Comparison of ENCODE assay signal across 17 cellular contexts in the genomic region with DNA sequence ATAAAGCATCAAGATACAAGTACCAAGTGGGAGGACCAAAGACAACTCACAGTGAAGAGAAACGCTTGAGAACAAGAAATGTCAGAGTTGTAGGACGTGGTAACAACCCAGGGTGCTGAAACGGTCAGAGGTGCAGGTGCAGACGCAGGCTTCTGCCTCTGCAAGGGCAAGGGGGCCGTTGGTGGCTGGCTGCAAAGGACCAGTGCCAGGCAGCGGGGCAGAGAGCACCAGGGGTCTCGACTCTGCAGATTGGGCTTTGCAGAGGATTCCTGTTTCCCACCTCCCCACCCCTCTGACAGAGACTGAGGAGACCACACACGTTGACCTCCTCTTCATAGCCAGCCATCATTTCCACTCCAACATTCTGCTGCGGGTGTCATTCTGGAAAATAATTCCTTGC.
"Had no signal": no experiment of that assay in that cellular context is flagged by ENCODE, and none has a peak within 500 bp of the region (broad histone marks: within the 10 kb centered on the region; RNA-seq: fewer than 3 reads in every experiment).

No MANE protein-coding gene starts in this region.

- H3K4me3 Mint-ChIP-seq: activated B cell treated with CpG ODN at 0.5 μM for 24 hours; activated CD4-positive, alpha-beta memory T cell treated with anti-CD3 and anti-CD28 coated beads for 36 hours; activated CD8-positive, alpha-beta memory T cell treated with anti-CD3 and anti-CD28 coated beads, Interleukin-2, amount 10 ng/mL, durations not matched to agents 7 days and 5 days; activated naive CD8-positive, alpha-beta T cell; naive thymus-derived CD4-positive, alpha-beta T cell had no signal

- H3K9me3 Mint-ChIP-seq: activated B cell treated with CpG ODN at 0.5 μM for 24 hours; activated CD4-positive, alpha-beta memory T cell treated with anti-CD3 and anti-CD28 coated beads for 36 hours; naive thymus-derived CD4-positive, alpha-beta T cell had no signal

- H3K27ac ChIP-seq: upper lobe of right lung had no signal

- H3K36me3 ChIP-seq: colonic mucosa had no signal

- H3K27ac Mint-ChIP-seq: activated B cell treated with CpG ODN at 0.5 μM for 24 hours; activated CD4-positive, alpha-beta memory T cell treated with anti-CD3 and anti-CD28 coated beads for 36 hours; activated CD8-positive, alpha-beta memory T cell treated with anti-CD3 and anti-CD28 coated beads, Interleukin-2, amount 10 ng/mL, durations not matched to agents 7 days and 5 days; activated naive CD8-positive, alpha-beta T cell had no signal

- DNase-seq: activated B cell treated with CpG ODN at 0.5 μM for 24 hours; activated CD4-positive, alpha-beta memory T cell treated with anti-CD3 and anti-CD28 coated beads for 36 hours; activated CD4-positive, alpha-beta T cell treated with anti-CD3 and anti-CD28 coated beads for 4 hours; activated CD8-positive, alpha-beta memory T cell treated with anti-CD3 and anti-CD28 coated beads, Interleukin-2, amount 10 ng/mL, durations not matched to agents 7 days and 5 days; body of pancreas; caudate nucleus; colonic mucosa; mesenchymal stem cell; naive thymus-derived CD4-positive, alpha-beta T cell; stimulated activated naive CD8-positive, alpha-beta T cell treated with anti-CD3 and anti-CD28 coated beads, Interleukin-15, Interleukin-2, amounts not matched to agents 100 U/mL and 50 U/mL, for 24 hours; SW 1271; T-helper 2 cell; upper lobe of right lung had no signal

- H3K27me3 Mint-ChIP-seq: activated B cell treated with CpG ODN at 0.5 μM for 24 hours; activated CD4-positive, alpha-beta memory T cell treated with anti-CD3 and anti-CD28 coated beads for 36 hours; activated naive CD8-positive, alpha-beta T cell; naive thymus-derived CD4-positive, alpha-beta T cell had no signal

- H3K36me3 Mint-ChIP-seq: activated CD4-positive, alpha-beta memory T cell treated with anti-CD3 and anti-CD28 coated beads for 36 hours; activated naive CD8-positive, alpha-beta T cell had no signal

- H3K27me3 ChIP-seq: body of pancreas, colonic mucosa, pancreas, upper lobe of right lung had no signal

- ATAC-seq: activated CD8-positive, alpha-beta memory T cell treated with anti-CD3 and anti-CD28 coated beads, Interleukin-2, amount 10 ng/mL, durations not matched to agents 7 days and 5 days; body of pancreas; naive thymus-derived CD4-positive, alpha-beta T cell; pancreas; stimulated activated naive CD8-positive, alpha-beta T cell treated with anti-CD3 and anti-CD28 coated beads, Interleukin-15, Interleukin-2, amounts not matched to agents 100 U/mL and 50 U/mL, for 24 hours; upper lobe of right lung had no signal

- H3K4me3 ChIP-seq: body of pancreas, colonic mucosa, pancreas, upper lobe of right lung had no signal

- FAIRE-seq: endometrium, frontal cortex, pancreas had no signal

- H3K9me3 ChIP-seq: body of pancreas, colonic mucosa, pancreas, upper lobe of right lung had no signal
